ENCODE assay signal across 1 cellular context in the genomic region with DNA sequence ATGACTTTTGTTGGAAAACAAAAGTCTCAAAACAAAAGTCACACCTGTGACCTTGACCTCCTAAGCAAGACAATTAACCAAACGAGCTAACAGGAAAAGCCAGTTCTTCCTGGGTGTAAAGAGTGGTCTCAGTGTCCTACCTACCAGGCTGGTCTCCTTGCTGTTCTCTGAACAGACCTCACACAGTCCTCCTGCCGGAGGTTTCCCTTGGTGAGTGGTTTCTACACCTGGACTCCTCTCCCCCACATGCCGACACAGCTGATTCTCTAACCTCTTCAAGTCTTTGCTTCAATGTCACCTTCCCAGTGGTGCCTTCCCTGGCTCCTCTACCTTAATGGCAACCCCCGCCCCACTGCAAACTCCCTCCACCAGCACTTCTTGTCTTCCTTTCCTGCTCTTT.
TF ChIP-seq lines count a peak whose summit lies in the region.

No MANE protein-coding gene starts in this region.

TF ChIP-seq in H1, 55 proteins besides CTCF, POLR2A, EP300 and RAD21:
- TF ChIP-seq POLR2AphosphoS5 (IDR thresholded peaks at IDR 0.05; ENCODE audit: low read depth, low read length) (no peak), BACH1 (IDR thresholded peaks at IDR 0.05; ENCODE audit: low read length) (no peak), USF2 (IDR thresholded peaks at IDR 0.05; ENCODE audit: low read length) (no peak), SAP30 (IDR thresholded peaks at IDR 0.05; ENCODE audit: insufficient read depth, insufficient replicate concordance, low read length) (no peak), GABPA (IDR thresholded peaks at IDR 0.05; ENCODE audit: borderline replicate concordance, insufficient read depth, low read length) (no peak), SP2 (IDR thresholded peaks at IDR 0.05; ENCODE audit: low read length) (no peak), TBP (IDR thresholded peaks at IDR 0.05; ENCODE audit: low read depth, low read length) (no peak), CBX5 (IDR thresholded peaks at IDR 0.05; ENCODE audit: low read depth, low read length) (no peak)
